Comparison of ENCODE assay signal across 19 cellular contexts in the genomic region with DNA sequence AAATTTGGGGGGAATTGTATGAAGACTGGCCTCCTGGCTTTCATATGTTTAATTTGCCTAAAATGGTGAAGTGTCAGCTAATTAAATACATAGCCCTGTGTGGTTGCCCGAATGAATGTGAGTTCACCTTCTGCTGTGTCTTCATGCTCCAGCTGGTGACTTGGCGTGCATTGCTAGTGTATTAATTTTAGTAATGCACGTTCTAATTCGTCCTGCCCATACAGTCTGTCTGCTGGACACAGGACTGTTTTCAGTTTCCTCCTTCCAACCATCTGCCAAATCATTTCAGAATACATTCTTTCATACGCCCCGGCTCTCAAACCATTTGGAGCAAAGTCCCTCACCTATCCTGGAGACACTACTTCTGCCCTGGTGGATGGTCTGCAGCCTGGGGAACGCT.
"Had no signal": no experiment of that assay in that cellular context is flagged by ENCODE, and none has a peak within 500 bp of the region (broad histone marks: within the 10 kb centered on the region; RNA-seq: fewer than 3 reads in every experiment).

No MANE protein-coding gene starts in this region.

- H3K9me3 ChIP-seq: thyroid gland had no signal

- H3K4me1 ChIP-seq: thyroid gland had no signal

- H3K27ac ChIP-seq: cardiac muscle cell, dorsolateral prefrontal cortex, thyroid gland, VCaP had no signal

- H3K36me3 ChIP-seq: cardiac muscle cell, thyroid gland had no signal

- DNase-seq: activated CD4-positive, alpha-beta T cell treated with anti-CD3 and anti-CD28 coated beads, Interleukin-2, amount 50 U/mL, for 1 hour; activated CD4-positive, CD25-positive, alpha-beta regulatory T cell treated with anti-CD3 and anti-CD28 coated beads, Interleukin-2, amount 50 U/mL, for 72 hours; activated CD8-positive, alpha-beta memory T cell treated with anti-CD3 and anti-CD28 coated beads, Interleukin-2, amount 50 U/mL, for 4 hours; activated effector memory CD4-positive, alpha-beta T cell treated with Interleukin-2 at 50 U/mL for 16 hours; activated naive CD4-positive, alpha-beta T cell treated with anti-CD3 and anti-CD28 coated beads, Interleukin-2, amount 10 ng/mL, durations not matched to agents 7 days and 5 days; activated T-cell treated with anti-CD3 and anti-CD28 coated beads, Interleukin-2, amount 50 U/mL, for 4 hours; foreskin fibroblast; hippocampal formation; left colon; midbrain; nephron progenitor cell; occipital lobe; retina; stimulated activated CD4-positive, alpha-beta T cell treated with anti-CD3 and anti-CD28 coated beads, Interleukin-2, amount 100 ng/mL, for 24 hours; stimulated activated naive CD4-positive, alpha-beta T cell treated with Interleukin-2 at 50 U/mL for 16 hours; thyroid gland had no signal

- H3K27me3 ChIP-seq: thyroid gland had no signal

- H3K4me3 ChIP-seq: cardiac muscle cell, dorsolateral prefrontal cortex, thyroid gland had no signal
